Comparison of ENCODE assay signal across 26 cellular contexts in the genomic region with DNA sequence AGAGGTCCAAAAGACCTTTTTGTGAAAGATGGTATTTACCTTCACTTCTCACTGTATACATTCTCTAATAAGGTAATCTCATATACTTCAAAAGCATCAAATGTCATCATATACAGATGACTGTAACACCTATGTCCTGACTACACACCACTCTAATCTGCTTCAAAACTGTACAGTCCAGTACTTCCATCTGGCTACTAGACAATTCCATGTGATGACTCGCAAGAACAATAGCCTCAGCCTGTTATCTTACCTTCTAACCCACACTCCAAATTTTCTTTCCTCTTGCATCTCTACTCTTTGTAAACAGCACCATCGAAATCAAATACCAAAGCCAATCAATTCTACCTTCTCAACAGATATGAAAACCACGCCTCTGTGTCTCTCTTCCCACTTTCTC. TPM values are rescaled to one million over a fixed set of nuclear protein-coding genes. Genes with fewer than 3 reads are reported as not detected.
DNase-seq lines count a peak whose midpoint lies in the region; ATAC-seq and TF ChIP-seq lines count a peak whose summit lies in the region.
"Had no signal": no experiment of that assay in that cellular context is flagged by ENCODE, and none has a peak within 500 bp of the region (broad histone marks: within the 10 kb centered on the region; RNA-seq: fewer than 3 reads in every experiment).

No MANE protein-coding gene starts in this region.

- no peak overlapping the region for H3K4me2 ChIP-seq in GM23248 (ENCODE audit: unreplicated experiment)

- DNase-seq in GM23248 = peak; percentile 43
- no peak for DNase-seq in RWPE2 (ENCODE audit: low spot score)
- DNase-seq in colonic mucosa = no peak
- DNase-seq in GM13977 (ENCODE audit: low spot score) = no peak
- no peak for DNase-seq in activated naive CD8-positive, alpha-beta T cell treated with anti-CD3 and anti-CD28 coated beads for 36 hours
- no peak for DNase-seq in osteocyte (ENCODE audit: extremely low spot score, unreplicated experiment)
- DNase-seq: activated B cell treated with CpG ODN at 0.5 μM for 24 hours; activated CD4-positive, alpha-beta T cell treated with anti-CD3 and anti-CD28 coated beads, Interleukin-2, amount 50 U/mL, for 1 hour; activated naive CD4-positive, alpha-beta T cell; activated T-cell treated with anti-CD3 and anti-CD28 coated beads, Interleukin-2, amount 50 U/mL, for 4 hours; brain microvascular endothelial cell; CD4-positive, alpha-beta T cell; H9; IMR-90; left ventricle myocardium inferior; mesendoderm; NCI-H510A; right cardiac atrium; RPMI8226; spleen; stimulated activated CD4-positive, alpha-beta T cell treated with anti-CD3 and anti-CD28 coated beads, Interleukin-2, amount 100 ng/mL, for 24 hours; stimulated activated naive CD8-positive, alpha-beta T cell treated with anti-CD3 and anti-CD28 coated beads, Interleukin-15, Interleukin-2, amounts not matched to agents 100 U/mL and 50 U/mL, for 24 hours; T-cell had no signal

- no peak overlapping the region for H3K4me3 Mint-ChIP-seq in activated naive CD8-positive, alpha-beta T cell treated with anti-CD3 and anti-CD28 coated beads for 36 hours
- no peak overlapping the region for H3K4me3 Mint-ChIP-seq in osteocyte (ENCODE audit: unreplicated experiment)
- H3K4me3 Mint-ChIP-seq: activated B cell treated with CpG ODN at 0.5 μM for 24 hours; activated T-cell treated with anti-CD3 and anti-CD28 coated beads, Interleukin-2, amount 50 U/mL, for 4 hours; CD4-positive, alpha-beta T cell; H9; T-cell had no signal

- H3K9ac ChIP-seq in GM23248 (no peak overlapping the region), colonic mucosa (ENCODE audit: low read depth in 2 of 2, low read length in 2 of 2) (no peak overlapping the region), rectal smooth muscle tissue (ENCODE audit: low read length) (no peak overlapping the region)

- 89 to 91% methylated on average over 3 of the region's 3 CpGs for WGBS in GM23248 (ENCODE audit: low coverage in 1 of 2, low lambda C conversion rate in 2 of 2, missing lambda C conversion rate in 2 of 2), 2 experiments

- no peaks in the 10 kb centered on the region for H3K36me3 ChIP-seq in GM23248 (ENCODE audit: low read depth)
- no peaks in the 10 kb centered on the region for H3K36me3 ChIP-seq in RWPE2 (ENCODE audit: low read depth)
- no peaks in the 10 kb centered on the region for H3K36me3 ChIP-seq in colonic mucosa
- H3K36me3 ChIP-seq in rectal smooth muscle tissue (ENCODE audit: control insufficient read depth, insufficient read depth, low read length) = no peaks in the 10 kb centered on the region
- H3K36me3 ChIP-seq: brain microvascular endothelial cell, left ventricle myocardium inferior, SJSA1, spleen had no signal

- no peaks in the 10 kb centered on the region for H3K9me3 Mint-ChIP-seq in activated naive CD8-positive, alpha-beta T cell treated with anti-CD3 and anti-CD28 coated beads for 36 hours
- no peaks in the 10 kb centered on the region for H3K9me3 Mint-ChIP-seq in osteocyte (ENCODE audit: unreplicated experiment)
- H3K9me3 Mint-ChIP-seq: activated B cell treated with CpG ODN at 0.5 μM for 24 hours; activated T-cell treated with anti-CD3 and anti-CD28 coated beads, Interleukin-2, amount 50 U/mL, for 4 hours; CD4-positive, alpha-beta T cell; H9; T-cell had no signal

- H3K4me3 ChIP-seq in GM23248 (no peak overlapping the region), RWPE2 (ENCODE audit: severe bottlenecking) (no peak overlapping the region), colonic mucosa (no peak overlapping the region), rectal smooth muscle tissue (ENCODE audit: low read length) (peak overlapping the region; percentile 8)
- H3K4me3 ChIP-seq: left ventricle myocardium inferior, SJSA1, spleen had no signal

- ATAC-seq in RWPE2 (ENCODE audit: low read depth) (peak; percentile 68), HG02642 (IDR thresholded peaks at IDR 0.05; ENCODE audit: poor library complexity, unreplicated experiment) (no peak)
- ATAC-seq: activated T-cell treated with anti-CD3 and anti-CD28 coated beads, Interleukin-2, amount 50 U/mL, for 4 hours; right cardiac atrium; stimulated activated naive CD8-positive, alpha-beta T cell treated with anti-CD3 and anti-CD28 coated beads, Interleukin-15, Interleukin-2, amounts not matched to agents 100 U/mL and 50 U/mL, for 24 hours; T-cell had no signal

- peaks cover 86% of the 10 kb centered on the region for H3K79me2 ChIP-seq in GM23248 (ENCODE audit: insufficient read depth)

- H3K4me1 ChIP-seq in GM23248 (ENCODE audit: insufficient read depth) (peaks cover 16% of the 10 kb centered on the region; the same call in 1 of the 2 replicates), RWPE2 (ENCODE audit: insufficient read depth, poor library complexity, severe bottlenecking) (peaks cover 28% of the 10 kb centered on the region), colonic mucosa (no peaks in the 10 kb centered on the region), rectal smooth muscle tissue (ENCODE audit: control insufficient read depth, insufficient read depth, low read length) (no peaks in the 10 kb centered on the region)
- H3K4me1 ChIP-seq: left ventricle myocardium inferior, SJSA1, spleen had no signal

- TF ChIP-seq CTCF in RWPE2 (IDR thresholded peaks at IDR 0.05; ENCODE audit: poor library complexity, severe bottlenecking) (no peak), colonic mucosa (IDR thresholded peaks at IDR 0.05) (no peak), GM13977 (IDR thresholded peaks at IDR 0.05; ENCODE audit: extremely low read depth, insufficient read depth, missing control alignments) (no peak), osteocyte (IDR thresholded peaks at IDR 0.05) (no peak)

- H3K36me3 Mint-ChIP-seq in activated naive CD8-positive, alpha-beta T cell treated with anti-CD3 and anti-CD28 coated beads for 36 hours = no peaks in the 10 kb centered on the region
- no peaks in the 10 kb centered on the region for H3K36me3 Mint-ChIP-seq in osteocyte (ENCODE audit: unreplicated experiment)

- 0 out of 2 replicates have a peak, but pooled peaks cover 4% of the 10 kb centered on the region for H3K9me2 ChIP-seq in GM23248 (ENCODE audit: insufficient read depth)

- H3K4me1 Mint-ChIP-seq in activated naive CD8-positive, alpha-beta T cell treated with anti-CD3 and anti-CD28 coated beads for 36 hours = no peaks in the 10 kb centered on the region
- H3K4me1 Mint-ChIP-seq in osteocyte (ENCODE audit: unreplicated experiment) = peaks cover 9% of the 10 kb centered on the region
- H3K4me1 Mint-ChIP-seq: activated B cell treated with CpG ODN at 0.5 μM for 24 hours, T-cell had no signal

- peaks cover 20% of the 10 kb centered on the region; the same call in 1 of the 2 replicates for H3F3A ChIP-seq in GM23248 (ENCODE audit: insufficient read depth)

- intact Hi-C loops in colonic mucosa (cut with DNase I) = no loop called here

- no peaks in the 10 kb centered on the region; the same call in 1 of the 2 replicates for H4K20me1 ChIP-seq in GM23248 (ENCODE audit: insufficient read depth)

- no peaks in the 10 kb centered on the region for H3K27me3 ChIP-seq in GM23248 (replicated peaks; ENCODE audit: insufficient read depth)
- no peaks in the 10 kb centered on the region for H3K27me3 ChIP-seq in RWPE2 (ENCODE audit: insufficient read depth, poor library complexity, severe bottlenecking)
- H3K27me3 ChIP-seq in colonic mucosa = no peaks in the 10 kb centered on the region
- no peaks in the 10 kb centered on the region for H3K27me3 ChIP-seq in rectal smooth muscle tissue (ENCODE audit: control insufficient read depth, insufficient read depth, low read length)
- H3K27me3 ChIP-seq: brain microvascular endothelial cell, SJSA1, spleen had no signal

- H3K27ac Mint-ChIP-seq in activated naive CD8-positive, alpha-beta T cell treated with anti-CD3 and anti-CD28 coated beads for 36 hours = no peak overlapping the region
- no peak overlapping the region for H3K27ac Mint-ChIP-seq in osteocyte (ENCODE audit: unreplicated experiment)
- H3K27ac Mint-ChIP-seq: activated B cell treated with CpG ODN at 0.5 μM for 24 hours; CD4-positive, alpha-beta T cell; H9; T-cell had no signal

- peaks cover 15% of the 10 kb centered on the region for H3K27me3 Mint-ChIP-seq in activated naive CD8-positive, alpha-beta T cell treated with anti-CD3 and anti-CD28 coated beads for 36 hours
- peaks cover 7% of the 10 kb centered on the region for H3K27me3 Mint-ChIP-seq in osteocyte (ENCODE audit: unreplicated experiment)
- H3K27me3 Mint-ChIP-seq: activated B cell treated with CpG ODN at 0.5 μM for 24 hours, T-cell had no signal

- no peaks in the 10 kb centered on the region for H3K9me3 ChIP-seq in GM23248 (ENCODE audit: low read depth)
- H3K9me3 ChIP-seq in RWPE2 (ENCODE audit: severe bottlenecking) = peaks cover 3% of the 10 kb centered on the region
- H3K9me3 ChIP-seq in colonic mucosa = no peaks in the 10 kb centered on the region
- H3K9me3 ChIP-seq: left ventricle myocardium inferior, SJSA1, spleen had no signal

- in situ Hi-C loops in GM23248 (cut with MboI) = no loop called here
- in situ Hi-C loops in GM13977 (cut with MboI; ENCODE audit: low pct_unique_long_range_greater_than_20kb, low sequenced_read_pairs, unreplicated experiment) = no loop called here

- no peak overlapping the region for H2AFZ ChIP-seq in GM23248

- H3K27ac ChIP-seq in GM23248 (no peak overlapping the region), RWPE2 (ENCODE audit: poor library complexity, severe bottlenecking) (no peak overlapping the region), colonic mucosa (peak overlapping the region; percentile 81), rectal smooth muscle tissue (ENCODE audit: low read depth, low read length) (no peak overlapping the region)
- H3K27ac ChIP-seq: brain microvascular endothelial cell, left ventricle myocardium inferior, SJSA1, spleen had no signal

RNA-seq across cellular contexts. Expression of gene MYO1D, which starts 24.1 kb away (rescaled TPM):
- 99.5 and 103 TPM in 2 replicates for total RNA-seq in GM23248 (2014; rRNA removed; shearing (Covaris generic))
- 54.1 and 54.5 TPM in 2 replicates for polyA plus RNA-seq in GM23248 (2016; fragmentation: Nextera tagmentation; extraction: Ambion mirVana)
- total RNA-seq in colonic mucosa = 100 to 1,000 TPM; 238 to 382 TPM
- total RNA-seq in activated naive CD8-positive, alpha-beta T cell treated with anti-CD3 and anti-CD28 coated beads for 36 hours = 1 to 10 TPM; 7.0 to 7.8 TPM
- 15.4 and 19.1 TPM in 2 replicates for total RNA-seq in osteocyte
